In the genomic region with DNA sequence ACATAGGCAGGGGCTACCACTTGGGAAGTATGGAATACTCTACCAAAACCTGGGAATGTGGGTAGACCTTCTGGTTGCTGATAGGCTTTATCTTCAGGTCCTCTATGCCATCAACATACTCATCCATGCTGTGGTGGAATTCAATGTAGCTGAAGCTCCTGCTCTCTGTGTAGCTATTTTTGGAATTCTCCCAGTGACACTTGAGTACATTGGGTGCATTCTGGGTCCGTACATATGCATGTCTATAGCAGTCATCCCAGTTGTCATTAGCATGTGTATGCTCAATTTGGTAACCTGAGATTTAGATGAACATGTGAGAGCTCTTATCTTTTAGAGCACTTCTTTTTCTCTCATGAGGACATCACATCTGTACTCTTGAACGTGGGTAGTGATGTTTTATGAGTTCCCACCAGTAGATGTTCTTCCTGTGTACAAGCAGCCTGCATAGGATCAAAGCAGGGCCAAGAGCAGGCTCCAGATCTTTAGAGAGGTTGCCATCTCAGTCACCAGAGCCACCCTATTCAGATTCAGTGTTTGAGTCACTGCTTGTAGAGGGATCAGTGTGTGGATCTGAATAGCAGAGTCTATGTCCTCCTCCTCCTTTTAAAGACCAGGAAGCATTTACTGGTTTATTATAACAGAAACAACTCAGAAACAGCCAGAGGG, we compare ENCODE assay signal across 16 cellular contexts.
DNase-seq lines count a peak whose midpoint lies in the region; ATAC-seq and TF ChIP-seq lines count a peak whose summit lies in the region.
"Had no signal": no experiment of that assay in that cellular context is flagged by ENCODE, and none has a peak within 500 bp of the region (broad histone marks: within the 10 kb centered on the region; RNA-seq: fewer than 3 reads in every experiment).

No MANE protein-coding gene starts in this region.

- peak overlapping the region; percentile 1 for H3K4me3 Mint-ChIP-seq in activated T-helper 17 cell treated with anti-CD3 and anti-CD28 coated beads, Interleukin-2, amount 50 U/mL, for 72 hours
- H3K4me3 Mint-ChIP-seq in stimulated activated naive B cell treated with anti-CD40 and anti-IgM and Interleukin-4, amounts not matched to agents 10 μg/mL and 1 μg/mL and 100 μg/mL, for 72 hours: no peak overlapping the region
- H3K4me3 Mint-ChIP-seq in progenitor cell of endocrine pancreas (ENCODE audit: low read depth): no peak overlapping the region
- H3K4me3 Mint-ChIP-seq: immature natural killer cell had no signal

- H3K4me1 ChIP-seq in Loucy (ENCODE audit: insufficient read depth, low read length, poor library complexity, severe bottlenecking): peaks cover 95% of the 10 kb centered on the region

- peaks cover 11% of the 10 kb centered on the region; the same call in 1 of the 2 replicates for H3F3A ChIP-seq in Loucy (ENCODE audit: low read depth)

- H3K4me2 ChIP-seq in Loucy (ENCODE audit: low read depth, low read length, poor library complexity, severe bottlenecking): peak overlapping the region; percentile 89
- H3K4me2 ChIP-seq: PC-9, SK-N-SH had no signal

- H3K27me3 Mint-ChIP-seq in activated T-helper 17 cell treated with anti-CD3 and anti-CD28 coated beads, Interleukin-2, amount 50 U/mL, for 72 hours: no peaks in the 10 kb centered on the region
- no peaks in the 10 kb centered on the region for H3K27me3 Mint-ChIP-seq in stimulated activated naive B cell treated with anti-CD40 and anti-IgM and Interleukin-4, amounts not matched to agents 10 μg/mL and 1 μg/mL and 100 μg/mL, for 72 hours
- H3K27me3 Mint-ChIP-seq in progenitor cell of endocrine pancreas: no peaks in the 10 kb centered on the region

- H3K9me2 ChIP-seq in Loucy (replicated peaks; ENCODE audit: low read depth, low read length): no peaks in the 10 kb centered on the region
- H3K9me2 ChIP-seq: SK-N-SH had no signal

- H4K20me1 ChIP-seq in Loucy (ENCODE audit: insufficient read depth, low read length, poor library complexity, severe bottlenecking): no peaks in the 10 kb centered on the region

- H3K27ac Mint-ChIP-seq in activated naive CD4-positive, alpha-beta T cell treated with anti-CD3 and anti-CD28 coated beads, Interleukin-2, amount 50 U/mL, for 72 hours: no peak overlapping the region
- H3K27ac Mint-ChIP-seq in activated T-helper 17 cell treated with anti-CD3 and anti-CD28 coated beads, Interleukin-2, amount 50 U/mL, for 72 hours: peak overlapping the region; percentile 20
- peak overlapping the region; percentile 81 for H3K27ac Mint-ChIP-seq in stimulated activated naive B cell treated with anti-CD40 and anti-IgM and Interleukin-4, amounts not matched to agents 10 μg/mL and 1 μg/mL and 100 μg/mL, for 72 hours
- no peak overlapping the region for H3K27ac Mint-ChIP-seq in progenitor cell of endocrine pancreas
- H3K27ac Mint-ChIP-seq: immature natural killer cell had no signal

- DNase-seq in activated naive CD4-positive, alpha-beta T cell treated with anti-CD3 and anti-CD28 coated beads, Interleukin-2, amount 50 U/mL, for 72 hours (ENCODE audit: low spot score in 2 of 2): no peak
- no peak for DNase-seq in activated naive CD4-positive, alpha-beta T cell treated with anti-CD3 and anti-CD28 coated beads, Interleukin-2, amount 50 U/mL, for 16 hours
- DNase-seq in stimulated activated naive B cell treated with anti-CD40 and anti-IgM and Interleukin-4, amounts not matched to agents 10 μg/mL and 1 μg/mL and 100 μg/mL, for 72 hours: no peak
- DNase-seq in DMS114 treated with DMSO at 0.1 percent for 48 hours (lab: John Stamatoyannopoulos, UW; ENCODE audit: unreplicated experiment) (no peak), progenitor cell of endocrine pancreas (ENCODE audit: low spot score, unreplicated experiment) (no peak)
- DNase-seq: foreskin melanocyte; immature natural killer cell; NCI-H1105; NCI-H526; PC-9; SK-N-SH; stimulated activated naive CD4-positive, alpha-beta T cell treated with Interleukin-2 at 50 U/mL for 16 hours had no signal

- H2AFZ ChIP-seq in Loucy (ENCODE audit: low read length): no peak overlapping the region
- H2AFZ ChIP-seq: PC-9 had no signal

- H3K27me3 ChIP-seq in Loucy (ENCODE audit: insufficient read depth, low read length, poor library complexity, severe bottlenecking): no peaks in the 10 kb centered on the region

- peaks cover 8 to 29% of the 10 kb centered on the region in 2 donors for H3K36me3 Mint-ChIP-seq in activated naive CD4-positive, alpha-beta T cell treated with anti-CD3 and anti-CD28 coated beads, Interleukin-2, amount 50 U/mL, for 72 hours
- peaks cover 66% of the 10 kb centered on the region for H3K36me3 Mint-ChIP-seq in activated T-helper 17 cell treated with anti-CD3 and anti-CD28 coated beads, Interleukin-2, amount 50 U/mL, for 72 hours (ENCODE audit: low read depth)
- peaks cover 37 to 60% of the 10 kb centered on the region in 2 donors for H3K36me3 Mint-ChIP-seq in stimulated activated naive B cell treated with anti-CD40 and anti-IgM and Interleukin-4, amounts not matched to agents 10 μg/mL and 1 μg/mL and 100 μg/mL, for 72 hours
- H3K36me3 Mint-ChIP-seq in progenitor cell of endocrine pancreas (ENCODE audit: insufficient read depth): peaks cover 24% of the 10 kb centered on the region

- H3K4me1 Mint-ChIP-seq in activated T-helper 17 cell treated with anti-CD3 and anti-CD28 coated beads, Interleukin-2, amount 50 U/mL, for 72 hours: peaks cover 72% of the 10 kb centered on the region
- peaks cover 60 to 78% of the 10 kb centered on the region in 2 donors for H3K4me1 Mint-ChIP-seq in stimulated activated naive B cell treated with anti-CD40 and anti-IgM and Interleukin-4, amounts not matched to agents 10 μg/mL and 1 μg/mL and 100 μg/mL, for 72 hours
- H3K4me1 Mint-ChIP-seq in progenitor cell of endocrine pancreas (ENCODE audit: low read depth): peaks cover 16% of the 10 kb centered on the region

- no peaks in the 10 kb centered on the region for H3K9me3 Mint-ChIP-seq in activated naive CD4-positive, alpha-beta T cell treated with anti-CD3 and anti-CD28 coated beads, Interleukin-2, amount 50 U/mL, for 72 hours
- H3K9me3 Mint-ChIP-seq in activated T-helper 17 cell treated with anti-CD3 and anti-CD28 coated beads, Interleukin-2, amount 50 U/mL, for 72 hours: no peaks in the 10 kb centered on the region
- H3K9me3 Mint-ChIP-seq in stimulated activated naive B cell treated with anti-CD40 and anti-IgM and Interleukin-4, amounts not matched to agents 10 μg/mL and 1 μg/mL and 100 μg/mL, for 72 hours: no peaks in the 10 kb centered on the region
- H3K9me3 Mint-ChIP-seq in progenitor cell of endocrine pancreas (ENCODE audit: low read depth): no peaks in the 10 kb centered on the region
- H3K9me3 Mint-ChIP-seq: immature natural killer cell had no signal

- peaks cover 8% of the 10 kb centered on the region for H3K36me3 ChIP-seq in Loucy (ENCODE audit: insufficient read depth, low read length)

- H3K9me3 ChIP-seq in Loucy (ENCODE audit: insufficient read depth, low read depth, low read length): no peaks in the 10 kb centered on the region
- H3K9me3 ChIP-seq: SK-N-SH had no signal

- peak overlapping the region; percentile 68 for H3K9ac ChIP-seq in Loucy (ENCODE audit: low read depth, low read length, poor library complexity, severe bottlenecking)
- H3K9ac ChIP-seq: SK-N-SH had no signal

- ATAC-seq in activated naive CD4-positive, alpha-beta T cell treated with anti-CD3 and anti-CD28 coated beads, Interleukin-2, amount 50 U/mL, for 72 hours: peak; percentile 76 to 98
- peak; percentile 88 for ATAC-seq in activated T-helper 17 cell treated with anti-CD3 and anti-CD28 coated beads, Interleukin-2, amount 50 U/mL, for 72 hours (replicated peaks)
- ATAC-seq in stimulated activated naive B cell treated with anti-CD40 and anti-IgM and Interleukin-4, amounts not matched to agents 10 μg/mL and 1 μg/mL and 100 μg/mL, for 72 hours (replicated peaks): peak; percentile 21 to 29
- no peak for ATAC-seq in HG02938 (IDR thresholded peaks at IDR 0.05; ENCODE audit: unreplicated experiment)
- ATAC-seq: HCT116 had no signal

- peaks cover 36% of the 10 kb centered on the region for H3K79me2 ChIP-seq in Loucy (ENCODE audit: insufficient read depth, low read length)

- peak overlapping the region; percentile 66 for H3K4me3 ChIP-seq in Loucy (ENCODE audit: low read length, poor library complexity, severe bottlenecking)
- H3K4me3 ChIP-seq: PC-9 had no signal

- TF ChIP-seq CTCF in Loucy (conservative IDR thresholded peaks at IDR 0.05; ENCODE audit: low read length) (no peak), progenitor cell of endocrine pancreas (IDR thresholded peaks at IDR 0.05; ENCODE audit: unreplicated experiment) (no peak)

Comparison
In these comparisons a context has a peak if more than half of its experiments do, and no peak if none do; other contexts are left out.
1. H3K27ac Mint-ChIP-seq: peak in activated T-helper 17 cell treated with anti-CD3 and anti-CD28 coated beads, Interleukin-2, amount 50 U/mL, for 72 hours (single experiment) and stimulated activated naive B cell treated with anti-CD40 and anti-IgM and Interleukin-4, amounts not matched to agents 10 μg/mL and 1 μg/mL and 100 μg/mL, for 72 hours (single experiment); none in activated naive CD4-positive, alpha-beta T cell treated with anti-CD3 and anti-CD28 coated beads, Interleukin-2, amount 50 U/mL, for 72 hours (0 of 2) and progenitor cell of endocrine pancreas (single experiment).